23 cellular contexts compared by ENCODE assay signal in genomic region chr15:88022711-88023110, GRCh38.
"Had no signal": no experiment of that assay in that cellular context is flagged by ENCODE, and none has a peak within 500 bp of the region (broad histone marks: within the 10 kb centered on the region; RNA-seq: fewer than 3 reads in every experiment).

No MANE protein-coding gene starts in this region.

- ATAC-seq: activated naive CD4-positive, alpha-beta T cell treated with anti-CD3 and anti-CD28 coated beads, Interleukin-2, amount 50 U/mL, for 72 hours; activated T-cell treated with anti-CD3 and anti-CD28 coated beads, Interleukin-2, amount 50 U/mL, for 72 hours; gastroesophageal sphincter; heart left ventricle; stimulated activated naive CD8-positive, alpha-beta T cell treated with anti-CD3 and anti-CD28 coated beads, Interleukin-15, Interleukin-2, amounts not matched to agents 100 U/mL and 50 U/mL, for 24 hours had no signal

- H3K27me3 ChIP-seq: cardiac muscle cell, gastroesophageal sphincter, heart left ventricle, tibial nerve, uterus had no signal

- H3K36me3 ChIP-seq: cardiac muscle cell, esophagus muscularis mucosa, gastroesophageal sphincter, heart left ventricle, left ventricle myocardium inferior, uterus had no signal

- H3K4me1 ChIP-seq: esophagus muscularis mucosa, gastroesophageal sphincter, heart left ventricle, left ventricle myocardium inferior, tibial nerve, uterus had no signal

- DNase-seq: activated CD4-positive, alpha-beta T cell treated with anti-CD3 and anti-CD28 coated beads for 1 hour; activated effector memory CD4-positive, alpha-beta T cell treated with anti-CD3 and anti-CD28 coated beads, Interleukin-2, amount 50 U/mL, for 16 hours; activated T-cell treated with anti-CD3 and anti-CD28 coated beads, Interleukin-2, amount 50 U/mL, for 72 hours; dermis blood vessel endothelial cell; effector memory CD4-positive, alpha-beta T cell; heart left ventricle; left ventricle myocardium inferior; mammary epithelial cell; midbrain; occipital lobe; posterior cingulate gyrus; stimulated activated CD4-positive, alpha-beta T cell treated with anti-CD3 and anti-CD28 coated beads, Interleukin-12 subunit alpha, Interleukin-12 subunit beta, amount 100 ng/mL, for 4 hours; stimulated activated CD4-positive, alpha-beta T cell treated with anti-CD3 and anti-CD28 coated beads, Interleukin-2, amount 100 ng/mL, for 24 hours; stimulated activated naive CD8-positive, alpha-beta T cell treated with anti-CD3 and anti-CD28 coated beads, Interleukin-15, Interleukin-2, amounts not matched to agents 100 U/mL and 50 U/mL, for 24 hours; substantia nigra; uterus had no signal

- H3K9me3 ChIP-seq: left ventricle myocardium inferior, uterus had no signal

- FAIRE-seq: endothelial cell of umbilical vein had no signal

- H3K4me3 ChIP-seq: cardiac muscle cell, esophagus muscularis mucosa, gastroesophageal sphincter, heart left ventricle, left ventricle myocardium inferior, tibial nerve, uterus had no signal

- H3K27ac ChIP-seq: cardiac muscle cell, esophagus muscularis mucosa, gastroesophageal sphincter, heart left ventricle, left ventricle myocardium inferior, tibial nerve, uterus, VCaP had no signal
